Comparison of ENCODE assay signal across 8 cellular contexts in genomic region chr5:88829053-88829452, GRCh38. TPM values are rescaled to one million over a fixed set of nuclear protein-coding genes. Genes with fewer than 3 reads are reported as not detected.
DNase-seq lines count a peak whose midpoint lies in the region; ATAC-seq and TF ChIP-seq lines count a peak whose summit lies in the region.

No MANE protein-coding gene starts in this region.

- H3K9ac ChIP-seq in Loucy (ENCODE audit: low read depth, low read length, poor library complexity, severe bottlenecking): peak overlapping the region; percentile 12

- CTCF ChIA-PET in naive thymus-derived CD4-positive, alpha-beta T cell (lab: Charles Lee): no interaction called here

- POLR2A ChIA-PET in naive thymus-derived CD4-positive, alpha-beta T cell (lab: Charles Lee): no interaction called here

- peaks cover 64% of the 10 kb centered on the region for H3K4me1 Mint-ChIP-seq in chondrocyte (ENCODE audit: low read depth)
- H3K4me1 Mint-ChIP-seq in naive thymus-derived CD4-positive, alpha-beta T cell: peaks cover 14 to 59% (median 44%) of the 10 kb centered on the region in 7 donors

- H3K9me3 Mint-ChIP-seq in chondrocyte (ENCODE audit: low read depth): no peaks in the 10 kb centered on the region
- peaks cover 0 to 1% (median 0%) of the 10 kb centered on the region in 11 donors for H3K9me3 Mint-ChIP-seq in naive thymus-derived CD4-positive, alpha-beta T cell

- no peaks in the 10 kb centered on the region for H3K9me2 ChIP-seq in Loucy (replicated peaks; ENCODE audit: low read depth, low read length)

- H3K4me1 ChIP-seq in Loucy (ENCODE audit: insufficient read depth, low read length, poor library complexity, severe bottlenecking): peaks cover 70% of the 10 kb centered on the region
- H3K4me1 ChIP-seq in naive thymus-derived CD4-positive, alpha-beta T cell (ENCODE audit: control insufficient read depth in 2 of 2, insufficient read depth in 2 of 2, low read length in 2 of 2): peaks cover 0 to 5% of the 10 kb centered on the region in 2 donors

- no peaks in the 10 kb centered on the region for H4K20me1 ChIP-seq in Loucy (ENCODE audit: insufficient read depth, low read length, poor library complexity, severe bottlenecking)

- no peak overlapping the region for H3K27ac ChIP-seq in naive thymus-derived CD4-positive, alpha-beta T cell (ENCODE audit: low read depth, low read length)

- H3K79me2 ChIP-seq in Loucy (ENCODE audit: insufficient read depth, low read length): 0 out of 2 replicates have a peak, but pooled peaks cover 5% of the 10 kb centered on the region

- H3K4me3 ChIP-seq in Loucy (ENCODE audit: low read length, poor library complexity, severe bottlenecking): peak overlapping the region; percentile 62
- no peak overlapping the region for H3K4me3 ChIP-seq in naive thymus-derived CD4-positive, alpha-beta T cell (ENCODE audit: low read length)

- H3K4me3 Mint-ChIP-seq in chondrocyte (ENCODE audit: unreplicated experiment): no peak overlapping the region
- H3K4me3 Mint-ChIP-seq in naive thymus-derived CD4-positive, alpha-beta T cell: peak overlapping the region in 4 of 10 donors; percentile 9 to 21 (median 14)

- H3K9me3 ChIP-seq in Loucy (ENCODE audit: insufficient read depth, low read depth, low read length): no peaks in the 10 kb centered on the region
- no peaks in the 10 kb centered on the region for H3K9me3 ChIP-seq in naive thymus-derived CD4-positive, alpha-beta T cell (ENCODE audit: control insufficient read depth in 2 of 3, low read length in 3 of 3)

- H3K27me3 Mint-ChIP-seq in chondrocyte (ENCODE audit: low read depth): no peaks in the 10 kb centered on the region
- peaks cover 0 to 6% (median 3%) of the 10 kb centered on the region in 5 donors for H3K27me3 Mint-ChIP-seq in naive thymus-derived CD4-positive, alpha-beta T cell

- H3K36me3 Mint-ChIP-seq in chondrocyte (ENCODE audit: low read depth): no peaks in the 10 kb centered on the region
- no peaks in the 10 kb centered on the region for H3K36me3 Mint-ChIP-seq in naive thymus-derived CD4-positive, alpha-beta T cell

- DNase-seq in CD1c-positive myeloid dendritic cell (ENCODE audit: extremely low spot score): peak; percentile 68
- DNase-seq in chondrocyte (ENCODE audit: low spot score): no peak
- DNase-seq in naive thymus-derived CD4-positive, alpha-beta T cell: no peak
- no peak for DNase-seq in activated naive CD4-positive, alpha-beta T cell treated with Interleukin-2 at 50 U/mL for 16 hours

- H3K27me3 ChIP-seq in Loucy (ENCODE audit: insufficient read depth, low read length, poor library complexity, severe bottlenecking): no peaks in the 10 kb centered on the region
- no peaks in the 10 kb centered on the region for H3K27me3 ChIP-seq in naive thymus-derived CD4-positive, alpha-beta T cell (ENCODE audit: control insufficient read depth in 2 of 2, insufficient read depth in 2 of 2, low read length in 2 of 2)

- intact Hi-C loops in naive thymus-derived CD4-positive, alpha-beta T cell (cut with micrococcal nuclease): loop anchor here in 1 of 2 donors (5.0 kb wide), 1 partner anchor 53 kb away; the partner anchor contains the start of gene MEF2C

- H3K36me3 ChIP-seq in Loucy (ENCODE audit: insufficient read depth, low read length): no peaks in the 10 kb centered on the region
- H3K36me3 ChIP-seq in naive thymus-derived CD4-positive, alpha-beta T cell (ENCODE audit: control insufficient read depth in 2 of 3, insufficient read depth in 3 of 3, low read length in 3 of 3): no peaks in the 10 kb centered on the region

- H2AFZ ChIP-seq in Loucy (ENCODE audit: low read length): peak overlapping the region; percentile 65

- peak overlapping the region; percentile 76 for H3K4me2 ChIP-seq in Loucy (ENCODE audit: low read depth, low read length, poor library complexity, severe bottlenecking)

- peaks cover 24% of the 10 kb centered on the region for H3F3A ChIP-seq in Loucy (ENCODE audit: low read depth)

- H3K27ac Mint-ChIP-seq in chondrocyte (ENCODE audit: unreplicated experiment): no peak overlapping the region
- H3K27ac Mint-ChIP-seq in naive thymus-derived CD4-positive, alpha-beta T cell: peak overlapping the region in 1 of 9 donors; percentile 0

- TF ChIP-seq CTCF in Loucy (conservative IDR thresholded peaks at IDR 0.05; ENCODE audit: low read length): peak; percentile 61
- peak; percentile 18 for TF ChIP-seq CTCF in chondrocyte (IDR thresholded peaks at IDR 0.05)

- ATAC-seq in naive thymus-derived CD4-positive, alpha-beta T cell: peak; percentile 44
- ATAC-seq in GM21390 (IDR thresholded peaks at IDR 0.05; ENCODE audit: unreplicated experiment) (no peak), GM21717 (IDR thresholded peaks at IDR 0.05; ENCODE audit: unreplicated experiment) (no peak), GM21367 (IDR thresholded peaks at IDR 0.05; ENCODE audit: unreplicated experiment) (no peak)

RNA-seq across cellular contexts. Expression of gene MEF2C, which starts 53.9 kb away (rescaled TPM):
- 25.4 to 35.7 TPM (median 29.6 TPM) in 3 replicates for total RNA-seq in chondrocyte
- total RNA-seq in naive thymus-derived CD4-positive, alpha-beta T cell: 10 to 100 TPM in 1 of 5 experiments, 1 to 10 TPM in 3, under 1 TPM in 1; 0.07 to 40.0 (median 3.4) TPM
- polyA plus RNA-seq in naive thymus-derived CD4-positive, alpha-beta T cell: under 1 TPM; 0.24 to 0.77 TPM
